Comparison of ENCODE assay signal across 15 cellular contexts in the genomic region with DNA sequence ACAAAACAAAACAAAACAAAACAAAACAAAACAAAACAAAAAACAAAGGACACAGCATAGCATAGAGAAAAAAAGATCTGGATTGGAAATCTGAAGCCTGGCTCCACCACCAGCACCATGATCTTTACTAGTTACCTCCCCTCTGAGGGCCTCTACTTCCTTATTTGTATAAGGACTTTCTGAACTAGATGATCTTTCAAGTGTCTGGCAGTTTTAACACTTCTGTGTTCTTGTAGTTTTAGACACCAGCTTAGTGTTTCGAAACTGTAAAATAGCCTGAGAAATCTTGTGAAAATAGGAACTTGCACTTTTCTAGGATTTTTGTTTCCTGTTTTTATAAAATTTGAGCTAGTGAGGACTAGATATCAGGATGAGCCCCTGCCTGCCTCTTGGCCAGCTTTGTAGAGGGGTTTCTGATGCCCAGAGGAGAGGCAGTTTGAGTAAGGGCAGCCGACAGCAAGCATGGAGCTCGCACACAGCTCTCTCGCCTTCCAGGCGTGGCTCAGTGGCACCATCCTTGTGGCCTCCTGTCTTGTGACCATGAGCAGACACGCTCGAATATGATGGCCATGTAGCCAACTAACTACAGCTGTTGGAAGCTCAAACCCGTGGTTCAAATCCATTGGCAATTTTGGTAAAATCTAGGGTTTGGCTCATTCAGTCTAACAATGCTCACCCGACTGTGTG.
DNase-seq lines count a peak whose midpoint lies in the region; ATAC-seq and TF ChIP-seq lines count a peak whose summit lies in the region.
"Had no signal": no experiment of that assay in that cellular context is flagged by ENCODE, and none has a peak within 500 bp of the region (broad histone marks: within the 10 kb centered on the region; RNA-seq: fewer than 3 reads in every experiment).

No MANE protein-coding gene starts in this region.

- no peaks in the 10 kb centered on the region for H3K79me2 ChIP-seq in Karpas-422 (ENCODE audit: low read length)

- CTCF ChIA-PET in naive thymus-derived CD4-positive, alpha-beta T cell (lab: Charles Lee) = interaction anchor here (0.6 kb wide), 1 partner anchor 8 kb away, joined by 3 read pairs; no protein-coding TSS in a partner anchor

- no peak overlapping the region for H3K27ac Mint-ChIP-seq in naive thymus-derived CD4-positive, alpha-beta T cell
- H3K27ac Mint-ChIP-seq: activated CD8-positive, alpha-beta memory T cell treated with anti-CD3 and anti-CD28 coated beads, Interleukin-2, amount 10 ng/mL, durations not matched to agents 7 days and 5 days; stimulated activated naive CD8-positive, alpha-beta T cell treated with anti-CD3 and anti-CD28 coated beads, Interleukin-15, Interleukin-2, amounts not matched to agents 100 ng/mL and 50 ng/mL, for 24 hours had no signal

- H3K27ac ChIP-seq in C4-2B (peak overlapping the region; percentile 72), brain microvascular endothelial cell (peak overlapping the region; percentile 17), Karpas-422 (ENCODE audit: low read length) (no peak overlapping the region)
- no peak overlapping the region for H3K27ac ChIP-seq in naive thymus-derived CD4-positive, alpha-beta T cell (ENCODE audit: low read depth, low read length)
- H3K27ac ChIP-seq: body of pancreas had no signal

- ATAC-seq in naive thymus-derived CD4-positive, alpha-beta T cell = peak; percentile 65
- ATAC-seq: activated CD8-positive, alpha-beta memory T cell treated with anti-CD3 and anti-CD28 coated beads, Interleukin-2, amount 10 ng/mL, durations not matched to agents 7 days and 5 days; body of pancreas; WTC11 had no signal

- peaks cover 0 to 3% (median 0%) of the 10 kb centered on the region in 7 donors for H3K4me1 Mint-ChIP-seq in naive thymus-derived CD4-positive, alpha-beta T cell
- H3K4me1 Mint-ChIP-seq: activated CD8-positive, alpha-beta memory T cell treated with anti-CD3 and anti-CD28 coated beads, Interleukin-2, amount 10 ng/mL, durations not matched to agents 7 days and 5 days had no signal

- no peak overlapping the region for H3K9ac ChIP-seq in Karpas-422 (ENCODE audit: low read length)

- no peaks in the 10 kb centered on the region for H3K9me2 ChIP-seq in Karpas-422 (replicated peaks; ENCODE audit: insufficient read depth, low read length)

- H3K36me3 Mint-ChIP-seq in naive thymus-derived CD4-positive, alpha-beta T cell = no peaks in the 10 kb centered on the region
- H3K36me3 Mint-ChIP-seq: activated CD8-positive, alpha-beta memory T cell treated with anti-CD3 and anti-CD28 coated beads, Interleukin-2, amount 10 ng/mL, durations not matched to agents 7 days and 5 days; WTC11 had no signal

- H3K4me3 ChIP-seq in brain microvascular endothelial cell (ENCODE audit: low read depth, low read length) = no peak overlapping the region
- no peak overlapping the region for H3K4me3 ChIP-seq in naive thymus-derived CD4-positive, alpha-beta T cell (ENCODE audit: low read length)
- H3K4me3 ChIP-seq in Karpas-422 (ENCODE audit: low read length) = no peak overlapping the region
- H3K4me3 ChIP-seq: body of pancreas had no signal

- H3K27me3 Mint-ChIP-seq in naive thymus-derived CD4-positive, alpha-beta T cell = peaks cover 0 to 12% (median 0%) of the 10 kb centered on the region in 5 donors

- in situ Hi-C loops in brain microvascular endothelial cell (cut with HindIII; ENCODE audit: low pct_ligation_motif_present, low sequenced_read_pairs) = no loop called here

- H3K36me3 ChIP-seq in brain microvascular endothelial cell (replicated peaks) (no peaks in the 10 kb centered on the region), Karpas-422 (ENCODE audit: insufficient read depth, low read length) (no peaks in the 10 kb centered on the region)
- H3K36me3 ChIP-seq in naive thymus-derived CD4-positive, alpha-beta T cell (ENCODE audit: control insufficient read depth in 2 of 3, insufficient read depth in 3 of 3, low read length in 3 of 3) = no peaks in the 10 kb centered on the region

- H3K9me3 Mint-ChIP-seq in naive thymus-derived CD4-positive, alpha-beta T cell = no peaks in the 10 kb centered on the region
- H3K9me3 Mint-ChIP-seq: stimulated activated naive CD8-positive, alpha-beta T cell treated with anti-CD3 and anti-CD28 coated beads, Interleukin-15, Interleukin-2, amounts not matched to agents 100 ng/mL and 50 ng/mL, for 24 hours; WTC11 had no signal

- no peak overlapping the region for H2AFZ ChIP-seq in Karpas-422 (ENCODE audit: low read length)

- H3K27me3 ChIP-seq in brain microvascular endothelial cell (replicated peaks) = no peaks in the 10 kb centered on the region
- no peaks in the 10 kb centered on the region for H3K27me3 ChIP-seq in naive thymus-derived CD4-positive, alpha-beta T cell (ENCODE audit: control insufficient read depth in 2 of 2, insufficient read depth in 2 of 2, low read length in 2 of 2)
- no peaks in the 10 kb centered on the region for H3K27me3 ChIP-seq in Karpas-422 (ENCODE audit: low read length)
- H3K27me3 ChIP-seq: body of pancreas had no signal

- intact Hi-C loops in naive thymus-derived CD4-positive, alpha-beta T cell (cut with micrococcal nuclease) = no loop called here
- intact Hi-C loops in posterior vena cava (cut with DNase I) = no loop called here

- H3K4me2 ChIP-seq in Karpas-422 (ENCODE audit: low read depth, low read length, poor library complexity, severe bottlenecking) = no peak overlapping the region

- H3K4me3 Mint-ChIP-seq in naive thymus-derived CD4-positive, alpha-beta T cell = no peak overlapping the region
- H3K4me3 Mint-ChIP-seq: activated CD8-positive, alpha-beta memory T cell treated with anti-CD3 and anti-CD28 coated beads, Interleukin-2, amount 10 ng/mL, durations not matched to agents 7 days and 5 days; stimulated activated naive CD8-positive, alpha-beta T cell treated with anti-CD3 and anti-CD28 coated beads, Interleukin-15, Interleukin-2, amounts not matched to agents 100 ng/mL and 50 ng/mL, for 24 hours; WTC11 had no signal

- H3K4me1 ChIP-seq in naive thymus-derived CD4-positive, alpha-beta T cell (ENCODE audit: control insufficient read depth in 2 of 2, insufficient read depth in 2 of 2, low read length in 2 of 2) = no peaks in the 10 kb centered on the region
- H3K4me1 ChIP-seq in Karpas-422 (ENCODE audit: low read length) = peaks cover 9% of the 10 kb centered on the region

- DNase-seq in NOMO-1 treated with DMSO at 0.1 percent for 48 hours (lab: John Stamatoyannopoulos, UW; ENCODE audit: unreplicated experiment) (peak; percentile 98), brain microvascular endothelial cell (no peak), posterior vena cava (ENCODE audit: low spot score) (no peak), D341Med (ENCODE audit: low spot score) (no peak), Karpas-422 (no peak), NCI-H1105 treated with DMSO at 0.1 percent for 48 hours (lab: John Stamatoyannopoulos, UW) (no peak)
- DNase-seq in naive thymus-derived CD4-positive, alpha-beta T cell = no peak
- DNase-seq: activated CD8-positive, alpha-beta memory T cell treated with anti-CD3 and anti-CD28 coated beads, Interleukin-2, amount 10 ng/mL, durations not matched to agents 7 days and 5 days; body of pancreas; DMS153; NCI-H2081 treated with DMSO at 0.1 percent for 48 hours; small intestine had no signal

- POLR2A ChIA-PET in naive thymus-derived CD4-positive, alpha-beta T cell (lab: Charles Lee) = no interaction called here

- no peaks in the 10 kb centered on the region for H3K9me3 ChIP-seq in naive thymus-derived CD4-positive, alpha-beta T cell (ENCODE audit: control insufficient read depth in 2 of 3, low read length in 3 of 3)
- no peaks in the 10 kb centered on the region for H3K9me3 ChIP-seq in Karpas-422 (ENCODE audit: low read length)
- H3K9me3 ChIP-seq: body of pancreas had no signal

- no peaks in the 10 kb centered on the region for H4K20me1 ChIP-seq in Karpas-422 (ENCODE audit: insufficient read depth, low read depth, low read length)

- no peak for TF ChIP-seq CTCF in C4-2B (conservative IDR thresholded peaks at IDR 0.05)
- no peak for TF ChIP-seq CTCF in brain microvascular endothelial cell (IDR thresholded peaks at IDR 0.05; ENCODE audit: low read depth, low read length, missing control alignments)

Comparison
In these comparisons a context has a peak if more than half of its experiments do, and no peak if none do; other contexts are left out.
1. H3K27ac ChIP-seq: peak in C4-2B (single experiment) and brain microvascular endothelial cell (single experiment); none in naive thymus-derived CD4-positive, alpha-beta T cell (single experiment) and Karpas-422 (single experiment).